ENCODE assay signal across 8 cellular contexts in the genomic region with DNA sequence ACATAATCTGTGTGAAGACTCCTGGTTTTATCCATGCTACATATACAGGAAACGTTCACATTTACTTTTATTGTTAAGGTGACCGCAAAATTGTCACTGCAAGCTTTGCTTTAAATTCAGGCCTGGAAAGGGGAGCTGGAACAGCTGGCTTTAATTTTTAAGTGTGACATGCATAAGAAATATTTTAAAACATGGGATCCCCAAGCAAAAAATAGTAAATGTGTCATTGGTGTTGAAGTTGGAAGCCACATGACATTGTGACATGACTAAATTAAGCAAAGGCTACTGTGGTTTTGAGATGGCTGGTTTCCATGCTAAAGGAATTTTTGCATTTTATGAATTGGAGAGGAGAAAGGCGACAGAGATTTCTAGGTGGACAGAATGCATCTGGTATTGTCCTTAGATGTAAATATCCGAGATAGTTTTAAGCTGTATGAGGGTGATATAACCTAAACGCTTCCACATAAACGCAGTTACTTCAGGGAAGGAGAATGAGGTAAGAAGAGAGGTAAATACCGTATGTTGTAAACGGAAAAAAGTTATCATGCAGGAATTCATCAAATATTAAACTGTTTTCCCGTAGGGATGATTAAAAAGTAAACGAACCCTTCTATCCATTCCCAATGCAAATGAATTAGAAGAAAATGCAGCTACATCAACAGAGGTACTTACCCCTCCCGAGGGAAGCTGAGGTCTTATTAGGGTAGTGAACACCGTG. TPM values are rescaled to one million over a fixed set of nuclear protein-coding genes. Genes with fewer than 3 reads are reported as not detected.
DNase-seq lines count a peak whose midpoint lies in the region; ATAC-seq and TF ChIP-seq lines count a peak whose summit lies in the region.

No MANE protein-coding gene starts in this region.

- no peaks in the 10 kb centered on the region for H3K9me3 ChIP-seq in CD8-positive, alpha-beta memory T cell (ENCODE audit: low read length)
- H3K9me3 ChIP-seq in duodenal mucosa (ENCODE audit: control insufficient read depth in 1 of 2, low read length in 2 of 2), result no peaks in the 10 kb centered on the region

- no peaks in the 10 kb centered on the region for H3K27me3 ChIP-seq in CD8-positive, alpha-beta memory T cell (ENCODE audit: insufficient read depth, low read length, poor library complexity, severe bottlenecking)
- no peaks in the 10 kb centered on the region for H3K27me3 ChIP-seq in duodenal mucosa (ENCODE audit: control insufficient read depth in 1 of 2, insufficient read depth in 2 of 2, low read length in 2 of 2)

- TF ChIP-seq CTCF in neural crest cell (conservative IDR thresholded peaks at IDR 0.05), result no peak

- H3K4me3 ChIP-seq in CD8-positive, alpha-beta memory T cell (ENCODE audit: low read length), result peak overlapping the region; percentile 82
- peak overlapping the region; percentile 75 to 93 for H3K4me3 ChIP-seq in duodenal mucosa (ENCODE audit: low read depth in 1 of 2, low read length in 2 of 2)

- H3K4me1 Mint-ChIP-seq in CD8-positive, alpha-beta memory T cell, result peaks cover 34 to 43% (median 39%) of the 10 kb centered on the region in 3 donors
- peaks cover 39% of the 10 kb centered on the region for H3K4me1 Mint-ChIP-seq in neural crest cell

- H3K36me3 Mint-ChIP-seq in CD8-positive, alpha-beta memory T cell, result peaks cover 0 to 11% (median 0%) of the 10 kb centered on the region in 3 donors
- H3K36me3 Mint-ChIP-seq in neural crest cell (ENCODE audit: low read depth), result no peaks in the 10 kb centered on the region

- H3K27ac Mint-ChIP-seq in CD8-positive, alpha-beta memory T cell, result peak overlapping the region; percentile 95 to 99 (median 98)
- H3K27ac Mint-ChIP-seq in neural crest cell (ENCODE audit: unreplicated experiment), result no peak overlapping the region

- CTCF ChIA-PET in CD8-positive, alpha-beta memory T cell (lab: Charles Lee), result interaction anchor here (0.7 to 1.7 kb wide), 8 partner anchors 10 to 61 kb away, joined by 3 to 9 read pairs (median 4); a partner anchor contains a TSS

- H3K36me3 ChIP-seq in CD8-positive, alpha-beta memory T cell (ENCODE audit: insufficient read depth, low read length), result no peaks in the 10 kb centered on the region
- no peaks in the 10 kb centered on the region for H3K36me3 ChIP-seq in duodenal mucosa (ENCODE audit: control insufficient read depth in 1 of 2, insufficient read depth in 2 of 2, low read length in 2 of 2)

- peaks cover 34% of the 10 kb centered on the region for H3K4me1 ChIP-seq in CD8-positive, alpha-beta memory T cell (ENCODE audit: insufficient read depth, low read length)
- peaks cover 10 to 22% of the 10 kb centered on the region in 2 donors for H3K4me1 ChIP-seq in duodenal mucosa (ENCODE audit: control insufficient read depth in 1 of 2, insufficient read depth in 2 of 2, low read length in 2 of 2)

- H3K9ac ChIP-seq in duodenal mucosa (ENCODE audit: low read depth in 1 of 2, low read length in 2 of 2), result peak overlapping the region; percentile 50 to 87

- peak overlapping the region; percentile 66 for H3K27ac ChIP-seq in CD8-positive, alpha-beta memory T cell (ENCODE audit: low read depth, low read length)
- peak overlapping the region; percentile 27 for H3K27ac ChIP-seq in duodenal mucosa (ENCODE audit: low read depth, low read length)

- ATAC-seq in GM19351 (IDR thresholded peaks at IDR 0.05; ENCODE audit: unreplicated experiment) (no peak), GM18907 (IDR thresholded peaks at IDR 0.05; ENCODE audit: unreplicated experiment) (no peak)

- no peak for DNase-seq in CD8-positive, alpha-beta memory T cell
- peak; percentile 53 for DNase-seq in MV-4-11 (lab: John Stamatoyannopoulos, UW)
- DNase-seq in neural crest cell (ENCODE audit: low read depth, low spot score), result no peak
- DNase-seq in NCI-H146 treated with DMSO at 0.1 percent for 48 hours (lab: John Stamatoyannopoulos, UW; ENCODE audit: unreplicated experiment), result no peak
- no peak for DNase-seq in COR-L47 (lab: John Stamatoyannopoulos, UW)

- H3K4me3 Mint-ChIP-seq in CD8-positive, alpha-beta memory T cell, result peak overlapping the region; percentile 93 to 100 (median 97)
- peak overlapping the region; percentile 97 for H3K4me3 Mint-ChIP-seq in neural crest cell

- POLR2A ChIA-PET in CD8-positive, alpha-beta memory T cell (lab: Charles Lee), result interaction anchor here (0.5 to 1.9 kb wide), 5 partner anchors 13 to 188 kb away, joined by 3 to 12 read pairs (median 4); a partner anchor contains a TSS

- no peaks in the 10 kb centered on the region for H3K9me3 Mint-ChIP-seq in CD8-positive, alpha-beta memory T cell
- H3K9me3 Mint-ChIP-seq in neural crest cell, result no peaks in the 10 kb centered on the region

- H3K27me3 Mint-ChIP-seq in CD8-positive, alpha-beta memory T cell, result peaks cover 0 to 5% of the 10 kb centered on the region in 2 donors
- no peaks in the 10 kb centered on the region for H3K27me3 Mint-ChIP-seq in neural crest cell (ENCODE audit: low read depth)

RNA-seq across cellular contexts. Expression of a gene that starts 0.9 kb away (rescaled TPM):
- 10 to 100 TPM; 47.6 to 54.8 TPM for total RNA-seq in CD8-positive, alpha-beta memory T cell
- polyA plus RNA-seq in CD8-positive, alpha-beta memory T cell, result 102 TPM
- total RNA-seq in neural crest cell, result 50.0 and 52.5 TPM in 2 replicates

RNA-seq across cellular contexts. Expression of a gene that starts 12.1 kb away (rescaled TPM):
- 10 to 100 TPM; 43.2 to 45.9 TPM for total RNA-seq in CD8-positive, alpha-beta memory T cell
- polyA plus RNA-seq in CD8-positive, alpha-beta memory T cell, result 26.6 TPM
- 30.2 and 31.7 TPM in 2 replicates for total RNA-seq in neural crest cell

RNA-seq across cellular contexts. Expression of a gene that starts 42.3 kb away (rescaled TPM):
- total RNA-seq in CD8-positive, alpha-beta memory T cell, result 10 to 100 TPM; 51.2 to 56.3 TPM
- polyA plus RNA-seq in CD8-positive, alpha-beta memory T cell, result 26.5 TPM
- 69.0 and 69.8 TPM in 2 replicates for total RNA-seq in neural crest cell
